ENCODE assay signal across 9 cellular contexts in the genomic region with DNA sequence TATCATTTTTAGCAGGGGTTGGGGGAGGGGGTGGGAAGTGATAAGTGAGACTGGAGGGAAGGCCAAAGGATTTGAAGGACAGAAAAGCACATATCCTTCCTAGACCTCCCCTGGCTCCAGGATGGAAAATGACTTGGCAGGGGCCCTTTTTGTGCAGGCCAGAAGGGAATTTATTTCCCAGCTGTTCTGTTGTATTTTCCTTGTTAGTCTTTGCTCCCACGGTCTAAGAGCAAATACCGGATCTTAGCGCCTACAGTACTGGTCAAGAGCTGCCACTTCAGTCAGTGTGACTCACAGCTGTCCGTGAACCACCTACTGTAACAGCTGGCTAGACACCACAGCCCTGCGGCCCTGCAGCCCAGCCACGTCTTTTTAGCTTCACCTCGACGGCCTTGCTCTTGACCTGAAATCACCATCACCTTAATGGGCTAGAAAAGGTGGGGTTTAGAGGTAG. TPM values are rescaled to one million over a fixed set of nuclear protein-coding genes. Genes with fewer than 3 reads are reported as not detected.
DNase-seq lines count a peak whose midpoint lies in the region; ATAC-seq, FAIRE-seq and TF ChIP-seq lines count a peak whose summit lies in the region.
"Had no signal": no experiment of that assay in that cellular context is flagged by ENCODE, and none has a peak within 500 bp of the region (broad histone marks: within the 10 kb centered on the region; RNA-seq: fewer than 3 reads in every experiment).

No MANE protein-coding gene starts in this region.

- H3K27ac ChIP-seq in heart right ventricle = peak overlapping the region in 9 of 10 donors; percentile 5 to 79 (median 66)

- H3K4me2 ChIP-seq in skeletal muscle satellite cell (ENCODE audit: low read length) = peak overlapping the region; percentile 60

- H3K4me1 ChIP-seq in heart right ventricle (peaks cover 0 to 40% (median 23%) of the 10 kb centered on the region in 9 donors), skeletal muscle satellite cell (ENCODE audit: control insufficient read depth, insufficient read depth, low read length) (peaks cover 56% of the 10 kb centered on the region)

- no peak overlapping the region for H3K4me3 Mint-ChIP-seq in activated T-helper 2 cell treated with anti-CD3 and anti-CD28 coated beads, Interferon-gamma antibody, Interleukin-2, Interleukin-4, amounts not matched to agents 10 μg/mL and 5 μg/mL and 100 μg/mL, durations not matched to agents 14 hours and 24 hours and 36 hours (ENCODE audit: low read depth)
- no peak overlapping the region for H3K4me3 Mint-ChIP-seq in activated CD4-positive, alpha-beta T cell treated with anti-CD3 and anti-CD28 coated beads for 36 hours
- H3K4me3 Mint-ChIP-seq: natural killer cell had no signal

- ATAC-seq in SK-N-SH treated with all-trans-retinoic acid at 6 μM for 48 hours = peak; percentile 71
- ATAC-seq in heart right ventricle = peak; percentile 92 to 97 (median 94)
- no peak for ATAC-seq in activated CD4-positive, alpha-beta T cell treated with anti-CD3 and anti-CD28 coated beads for 36 hours
- ATAC-seq: natural killer cell had no signal

- FAIRE-seq in GM12891 (lab: Jason Lieb, UNC) = no peak

- peak overlapping the region in 1 of 10 donors; percentile 5 for H3K4me3 ChIP-seq in heart right ventricle
- H3K4me3 ChIP-seq in skeletal muscle satellite cell (ENCODE audit: low read length) = no peak overlapping the region
- H3K4me3 ChIP-seq in lower leg skin (ENCODE audit: low read depth, poor library complexity, severe bottlenecking) = no peak overlapping the region

- H3K27ac Mint-ChIP-seq in activated T-helper 2 cell treated with anti-CD3 and anti-CD28 coated beads, Interferon-gamma antibody, Interleukin-2, Interleukin-4, amounts not matched to agents 10 μg/mL and 5 μg/mL and 100 μg/mL, durations not matched to agents 14 hours and 24 hours and 36 hours = no peak overlapping the region
- no peak overlapping the region for H3K27ac Mint-ChIP-seq in activated CD4-positive, alpha-beta T cell treated with anti-CD3 and anti-CD28 coated beads for 36 hours
- H3K27ac Mint-ChIP-seq: natural killer cell had no signal

- POLR2A ChIA-PET in activated CD4-positive, alpha-beta T cell treated with anti-CD3 and anti-CD28 coated beads for 36 hours (lab: Charles Lee) = no interaction called here

- TF ChIP-seq CTCF in heart right ventricle (IDR thresholded peaks at IDR 0.05) = peak in 2 of 9 donors; percentile 3 to 16
- no peak for TF ChIP-seq CTCF in lower leg skin (IDR thresholded peaks at IDR 0.05)

- no peaks in the 10 kb centered on the region for H3K27me3 Mint-ChIP-seq in activated T-helper 2 cell treated with anti-CD3 and anti-CD28 coated beads, Interferon-gamma antibody, Interleukin-2, Interleukin-4, amounts not matched to agents 10 μg/mL and 5 μg/mL and 100 μg/mL, durations not matched to agents 14 hours and 24 hours and 36 hours (ENCODE audit: low read depth)
- peaks cover 6% of the 10 kb centered on the region for H3K27me3 Mint-ChIP-seq in activated CD4-positive, alpha-beta T cell treated with anti-CD3 and anti-CD28 coated beads for 36 hours

- DNase-seq in HCEC 1CT (peak; percentile 97), heart right ventricle (peak; percentile 45 to 78), GM12891 (ENCODE audit: insufficient read length, low spot score) (no peak), lower leg skin (ENCODE audit: low spot score in 2 of 2) (no peak)
- DNase-seq in activated T-helper 2 cell treated with anti-CD3 and anti-CD28 coated beads, Interferon-gamma antibody, Interleukin-2, Interleukin-4, amounts not matched to agents 10 μg/mL and 5 μg/mL and 100 μg/mL, durations not matched to agents 14 hours and 24 hours and 36 hours (ENCODE audit: low spot score) = no peak
- DNase-seq in activated CD4-positive, alpha-beta T cell treated with anti-CD3 and anti-CD28 coated beads for 36 hours = no peak
- DNase-seq: natural killer cell had no signal

- intact Hi-C loops in heart right ventricle (cut with DNase I) (loop anchor here in 1 of 10 donors (10.0 kb wide), 1 partner anchor 58 kb away; no protein-coding TSS in a partner anchor), lower leg skin (cut with DNase I; ENCODE audit: low total_unique reads) (no loop called here)
- intact Hi-C loops in activated T-helper 2 cell treated with anti-CD3 and anti-CD28 coated beads, Interferon-gamma antibody, Interleukin-2, Interleukin-4, amounts not matched to agents 10 μg/mL and 5 μg/mL and 100 μg/mL, durations not matched to agents 14 hours and 24 hours and 36 hours (cut with micrococcal nuclease) = no loop called here
- intact Hi-C loops in activated CD4-positive, alpha-beta T cell treated with anti-CD3 and anti-CD28 coated beads for 36 hours (cut with DNase I, micrococcal nuclease) = no loop called here

- H3K9me3 Mint-ChIP-seq in activated T-helper 2 cell treated with anti-CD3 and anti-CD28 coated beads, Interferon-gamma antibody, Interleukin-2, Interleukin-4, amounts not matched to agents 10 μg/mL and 5 μg/mL and 100 μg/mL, durations not matched to agents 14 hours and 24 hours and 36 hours = no peaks in the 10 kb centered on the region
- H3K9me3 Mint-ChIP-seq in activated CD4-positive, alpha-beta T cell treated with anti-CD3 and anti-CD28 coated beads for 36 hours (ENCODE audit: low read depth) = no peaks in the 10 kb centered on the region
- H3K9me3 Mint-ChIP-seq: natural killer cell had no signal

- peaks cover 9% of the 10 kb centered on the region for H3K4me1 Mint-ChIP-seq in activated T-helper 2 cell treated with anti-CD3 and anti-CD28 coated beads, Interferon-gamma antibody, Interleukin-2, Interleukin-4, amounts not matched to agents 10 μg/mL and 5 μg/mL and 100 μg/mL, durations not matched to agents 14 hours and 24 hours and 36 hours (ENCODE audit: low read depth)
- peaks cover 5% of the 10 kb centered on the region for H3K4me1 Mint-ChIP-seq in activated CD4-positive, alpha-beta T cell treated with anti-CD3 and anti-CD28 coated beads for 36 hours
- H3K4me1 Mint-ChIP-seq: natural killer cell had no signal

- H3K36me3 ChIP-seq in heart right ventricle (no peaks in the 10 kb centered on the region), skeletal muscle satellite cell (ENCODE audit: insufficient read depth, low read length) (no peaks in the 10 kb centered on the region)

- no peak for TF ChIP-seq POLR2A in GM12891 (IDR thresholded peaks at IDR 0.05; ENCODE audit: low read depth, low read length)
- no peak for TF ChIP-seq POLR2A in lower leg skin (IDR thresholded peaks at IDR 0.05)

- 30 to 39% methylated on average over 8 of the region's 8 CpGs for WGBS in heart right ventricle, 2 donors
- WGBS in lower leg skin, 2 donors = 61 to 62% methylated on average over 8 of the region's 8 CpGs

- H3K9ac ChIP-seq in skeletal muscle satellite cell (ENCODE audit: low read depth, low read length) = peak overlapping the region; percentile 78

- no peaks in the 10 kb centered on the region for H3K9me3 ChIP-seq in heart right ventricle
- H3K9me3 ChIP-seq in skeletal muscle satellite cell (replicated peaks; ENCODE audit: low read length) = no peaks in the 10 kb centered on the region

- H3K36me3 Mint-ChIP-seq in activated T-helper 2 cell treated with anti-CD3 and anti-CD28 coated beads, Interferon-gamma antibody, Interleukin-2, Interleukin-4, amounts not matched to agents 10 μg/mL and 5 μg/mL and 100 μg/mL, durations not matched to agents 14 hours and 24 hours and 36 hours (ENCODE audit: low read depth) = no peaks in the 10 kb centered on the region
- H3K36me3 Mint-ChIP-seq in activated CD4-positive, alpha-beta T cell treated with anti-CD3 and anti-CD28 coated beads for 36 hours (ENCODE audit: low read depth) = no peaks in the 10 kb centered on the region
- H3K36me3 Mint-ChIP-seq: natural killer cell had no signal

- H3K27me3 ChIP-seq in heart right ventricle (no peaks in the 10 kb centered on the region), skeletal muscle satellite cell (ENCODE audit: control insufficient read depth, insufficient read depth, low read length) (no peaks in the 10 kb centered on the region)

- CTCF ChIA-PET in activated CD4-positive, alpha-beta T cell treated with anti-CD3 and anti-CD28 coated beads for 36 hours (lab: Charles Lee) = interaction anchor here (0.9 kb wide), 1 partner anchor 209 kb away, joined by 4 read pairs; no protein-coding TSS in a partner anchor

TF ChIP-seq in GM12891, 5 proteins besides CTCF, POLR2A, EP300 and RAD21:
- TF ChIP-seq SPI1 (IDR thresholded peaks at IDR 0.05; ENCODE audit: low read depth, low read length) = no peak
- no peak for TF ChIP-seq PAX5 (IDR thresholded peaks at IDR 0.05; ENCODE audit: insufficient read depth, low read length, severe bottlenecking)
- TF ChIP-seq POU2F2 (IDR thresholded peaks at IDR 0.05; ENCODE audit: low read depth, low read length) = no peak
- TF ChIP-seq POLR2AphosphoS5 (IDR thresholded peaks at IDR 0.05; ENCODE audit: low read depth, low read length) = no peak
- no peak for TF ChIP-seq TAF1 (IDR thresholded peaks at IDR 0.05; ENCODE audit: low read depth, low read length)

RNA-seq across cellular contexts. Expression of gene ERRFI1, which starts 51.0 kb away (rescaled TPM):
- total RNA-seq in heart right ventricle = 10 to 100 TPM in 5 of 10 donors, 1 to 10 TPM in 5; 5.8 to 15.9 (median 10.0) TPM
- 10 to 100 TPM in 1 of 2 donors, 1 to 10 TPM in 1; 6.5 to 17.5 TPM for polyA plus RNA-seq in heart right ventricle
- total RNA-seq in skeletal muscle satellite cell (2012; rRNA removed) = 38.3 and 86.7 TPM in 2 replicates
- 3.1 and 3.8 TPM in 2 replicates for total RNA-seq in activated T-helper 2 cell treated with anti-CD3 and anti-CD28 coated beads, Interferon-gamma antibody, Interleukin-2, Interleukin-4, amounts not matched to agents 10 μg/mL and 5 μg/mL and 100 μg/mL, durations not matched to agents 14 hours and 24 hours and 36 hours
- total RNA-seq in activated CD4-positive, alpha-beta T cell treated with anti-CD3 and anti-CD28 coated beads for 36 hours = 1 to 10 TPM; 1.3 to 1.5 TPM
- 3.6 TPM for polyA plus RNA-seq in GM12891 (2012; ENCODE audit: low read depth, missing spikeins)
- 100 to 1,000 TPM in 3 of 4 donors, 10 to 100 TPM in 1; 93.6 to 566 (median 163) TPM for total RNA-seq in lower leg skin

Comparison
In these comparisons a context has a peak if more than half of its experiments do, and no peak if none do; other contexts are left out.
1. DNase-seq: peak in HCEC 1CT (single experiment) and heart right ventricle (2 of 2); none in activated T-helper 2 cell treated with anti-CD3 and anti-CD28 coated beads, Interferon-gamma antibody, Interleukin-2, Interleukin-4, amounts not matched to agents 10 μg/mL and 5 μg/mL and 100 μg/mL, durations not matched to agents 14 hours and 24 hours and 36 hours (single experiment), activated CD4-positive, alpha-beta T cell treated with anti-CD3 and anti-CD28 coated beads for 36 hours (single experiment), GM12891 (single experiment) and lower leg skin (0 of 2).
2. RNA of gene ERRFI1, which starts 51.0 kb away (total RNA-seq): 93.6 to 566 TPM in lower leg skin; 5.8 to 15.9 TPM in heart right ventricle, 3.1 to 3.8 TPM in activated T-helper 2 cell treated with anti-CD3 and anti-CD28 coated beads, Interferon-gamma antibody, Interleukin-2, Interleukin-4, amounts not matched to agents 10 μg/mL and 5 μg/mL and 100 μg/mL, durations not matched to agents 14 hours and 24 hours and 36 hours and 1.3 to 1.5 TPM in activated CD4-positive, alpha-beta T cell treated with anti-CD3 and anti-CD28 coated beads for 36 hours; every median in the first group is over 4 times any median in the second.